In genomic region chr16:2460391-2460713, GRCh38 we compare ENCODE assay signal across 8 cellular contexts. TPM values are rescaled to one million over a fixed set of nuclear protein-coding genes. Genes with fewer than 3 reads are reported as not detected.
DNase-seq lines count a peak whose midpoint lies in the region; ATAC-seq and TF ChIP-seq lines count a peak whose summit lies in the region.
"Had no signal": no experiment of that assay in that cellular context is flagged by ENCODE, and none has a peak within 500 bp of the region (broad histone marks: within the 10 kb centered on the region; RNA-seq: fewer than 3 reads in every experiment).

No MANE protein-coding gene starts in this region.

- H3K27me3 ChIP-seq in GM23338 (ENCODE audit: insufficient read depth) (no peaks in the 10 kb centered on the region), RWPE2 (ENCODE audit: insufficient read depth, poor library complexity, severe bottlenecking) (no peaks in the 10 kb centered on the region)

- no peaks in the 10 kb centered on the region for H3K9me3 Mint-ChIP-seq in GM23338
- no peaks in the 10 kb centered on the region for H3K9me3 Mint-ChIP-seq in stimulated activated effector memory CD8-positive, alpha-beta T cell treated with anti-CD3 and anti-CD28 coated beads, Interleukin-12 subunit alpha, Interleukin-12 subunit beta, amount 100 ng/mL, for 72 hours

- H3K4me1 Mint-ChIP-seq in GM23338: peaks cover 15% of the 10 kb centered on the region
- peaks cover 15% of the 10 kb centered on the region for H3K4me1 Mint-ChIP-seq in stimulated activated effector memory CD8-positive, alpha-beta T cell treated with anti-CD3 and anti-CD28 coated beads, Interleukin-12 subunit alpha, Interleukin-12 subunit beta, amount 100 ng/mL, for 72 hours

- peak overlapping the region; percentile 66; the same call in 1 of the 2 replicates for H2AFZ ChIP-seq in GM23338

- DNase-seq in GM23338 (ENCODE audit: low spot score): no peak
- no peak for DNase-seq in RWPE2 (ENCODE audit: low spot score)
- no peak for DNase-seq in foreskin fibroblast
- DNase-seq in stimulated activated effector memory CD8-positive, alpha-beta T cell treated with anti-CD3 and anti-CD28 coated beads, Interleukin-12 subunit alpha, Interleukin-12 subunit beta, amount 100 ng/mL, for 72 hours (ENCODE audit: low spot score in 2 of 2): no peak
- no peak for DNase-seq in DMS79 treated with DMSO at 0.1 percent for 48 hours (lab: John Stamatoyannopoulos, UW)
- DNase-seq in AML-193 (lab: John Stamatoyannopoulos, UW): no peak
- no peak for DNase-seq in SIG-M5 treated with dmso at 0.1 percent for 504 hours (lab: John Stamatoyannopoulos, UW; ENCODE audit: unreplicated experiment)

- H3K27ac Mint-ChIP-seq in GM23338: no peak overlapping the region
- H3K27ac Mint-ChIP-seq in stimulated activated effector memory CD8-positive, alpha-beta T cell treated with anti-CD3 and anti-CD28 coated beads, Interleukin-12 subunit alpha, Interleukin-12 subunit beta, amount 100 ng/mL, for 72 hours: no peak overlapping the region

- H3K4me1 ChIP-seq in GM23338 (ENCODE audit: insufficient read depth) (peaks cover 11% of the 10 kb centered on the region; the same call in 1 of the 2 replicates), RWPE2 (ENCODE audit: insufficient read depth, poor library complexity, severe bottlenecking) (no peaks in the 10 kb centered on the region)

- no peaks in the 10 kb centered on the region for H3K9me2 ChIP-seq in GM23338 (ENCODE audit: insufficient read depth)

- TF ChIP-seq CTCF in GM23338 (conservative IDR thresholded peaks at IDR 0.05; ENCODE audit: low read depth in 2 of 2) (no peak), RWPE2 (IDR thresholded peaks at IDR 0.05; ENCODE audit: poor library complexity, severe bottlenecking) (no peak), foreskin fibroblast (IDR thresholded peaks at IDR 0.05; ENCODE audit: low read depth, low read length) (no peak)

- H3K36me3 ChIP-seq in GM23338 (ENCODE audit: insufficient read depth): no peaks in the 10 kb centered on the region
- H3K36me3 ChIP-seq in RWPE2 (ENCODE audit: low read depth): peaks cover 24% of the 10 kb centered on the region

- H3K79me2 ChIP-seq in GM23338 (replicated peaks; ENCODE audit: insufficient read depth): peaks cover 12% of the 10 kb centered on the region

- ATAC-seq in GM23338 (no peak), RWPE2 (ENCODE audit: low read depth) (no peak)
- ATAC-seq in stimulated activated effector memory CD8-positive, alpha-beta T cell treated with anti-CD3 and anti-CD28 coated beads, Interleukin-12 subunit alpha, Interleukin-12 subunit beta, amount 100 ng/mL, for 72 hours: no peak

- H3K9me3 ChIP-seq in RWPE2 (ENCODE audit: severe bottlenecking): no peaks in the 10 kb centered on the region

- H3K36me3 Mint-ChIP-seq in GM23338 (ENCODE audit: low read depth): peaks cover 29% of the 10 kb centered on the region
- peaks cover 41% of the 10 kb centered on the region for H3K36me3 Mint-ChIP-seq in stimulated activated effector memory CD8-positive, alpha-beta T cell treated with anti-CD3 and anti-CD28 coated beads, Interleukin-12 subunit alpha, Interleukin-12 subunit beta, amount 100 ng/mL, for 72 hours

- H3K4me3 Mint-ChIP-seq in GM23338: peak overlapping the region; percentile 85
- peak overlapping the region; percentile 87 for H3K4me3 Mint-ChIP-seq in stimulated activated effector memory CD8-positive, alpha-beta T cell treated with anti-CD3 and anti-CD28 coated beads, Interleukin-12 subunit alpha, Interleukin-12 subunit beta, amount 100 ng/mL, for 72 hours

- peaks cover 10% of the 10 kb centered on the region; the same call in 1 of the 2 replicates for H4K20me1 ChIP-seq in GM23338 (replicated peaks; ENCODE audit: insufficient read depth)

- peaks cover 22% of the 10 kb centered on the region for H3F3A ChIP-seq in GM23338 (replicated peaks; ENCODE audit: low read depth)

- H3K4me3 ChIP-seq in GM23338: peak overlapping the region; percentile 87
- H3K4me3 ChIP-seq in RWPE2 (ENCODE audit: severe bottlenecking): peak overlapping the region; percentile 47
- peak overlapping the region; percentile 60 to 74 for H3K4me3 ChIP-seq in foreskin fibroblast (ENCODE audit: low read depth in 1 of 2, low read length in 2 of 2)

- peaks cover 16% of the 10 kb centered on the region for H3K27me3 Mint-ChIP-seq in GM23338 (ENCODE audit: insufficient read depth, low read depth, poor library complexity)

- H3K4me2 ChIP-seq in GM23338: peak overlapping the region; percentile 98

- H3K27ac ChIP-seq in GM23338 (ENCODE audit: low read depth) (0 out of 2 replicates have a peak overlapping the region, but pooled peaks have one; percentile 45), RWPE2 (ENCODE audit: poor library complexity, severe bottlenecking) (peak overlapping the region; percentile 31)

TF ChIP-seq in GM23338, 12 proteins besides CTCF, POLR2A, EP300 and RAD21:
- no peak for TF ChIP-seq ETS1 (IDR thresholded peaks at IDR 0.05)
- TF ChIP-seq EZH2 (IDR thresholded peaks at IDR 0.05; ENCODE audit: low read depth, unreplicated experiment): no peak
- no peak for TF ChIP-seq JUNB (IDR thresholded peaks at IDR 0.05; ENCODE audit: unreplicated experiment)
TF ChIP-seq in GM23338: peak in this region for 0.

RNA-seq across cellular contexts. Expression of gene TEDC2, which starts 0.4 kb away (rescaled TPM):
- 86.5 and 98.9 TPM in 2 replicates for total RNA-seq in GM23338 (2014; rRNA removed; shearing (Covaris generic))
- polyA plus RNA-seq in GM23338 (2016; fragmentation: Nextera tagmentation; extraction: Ambion mirVana): 50.2 and 50.6 TPM in 2 replicates

RNA-seq across cellular contexts. Expression of gene NTN3, which starts 10.7 kb away (rescaled TPM):
- 1.7 and 3.0 TPM in 2 replicates for total RNA-seq in GM23338 (2014; rRNA removed; shearing (Covaris generic))
- 0.10 TPM in 1 of 2 replicates, not detected in the other for polyA plus RNA-seq in GM23338 (2016; fragmentation: Nextera tagmentation; extraction: Ambion mirVana)
- total RNA-seq: T-helper 2 cell treated with Interferon-gamma antibody and Interleukin-4, amounts not matched to agents 100 ng/mL and 5 ng/mL, for 36 hours had no signal

RNA-seq across cellular contexts. Expression of gene TBC1D24, which starts 14.6 kb away (rescaled TPM):
- total RNA-seq in GM23338 (2014; rRNA removed; shearing (Covaris generic)): 19.3 and 21.0 TPM in 2 replicates
- polyA plus RNA-seq in GM23338 (2016; fragmentation: Nextera tagmentation; extraction: Ambion mirVana): 5.4 and 6.1 TPM in 2 replicates

RNA-seq across cellular contexts. Expression of gene CCNF, which starts 31.1 kb away (rescaled TPM):
- total RNA-seq in GM23338 (2014; rRNA removed; shearing (Covaris generic)): 53.0 and 54.2 TPM in 2 replicates
- polyA plus RNA-seq in GM23338 (2016; fragmentation: Nextera tagmentation; extraction: Ambion mirVana): 21.2 and 24.5 TPM in 2 replicates

RNA-seq across cellular contexts. Expression of gene ATP6V0C, which starts 53.4 kb away (rescaled TPM):
- total RNA-seq in GM23338 (2014; rRNA removed; shearing (Covaris generic)): 98.2 and 109 TPM in 2 replicates
- polyA plus RNA-seq in GM23338 (2016; fragmentation: Nextera tagmentation; extraction: Ambion mirVana): 154 and 162 TPM in 2 replicates
